In the genomic region with DNA sequence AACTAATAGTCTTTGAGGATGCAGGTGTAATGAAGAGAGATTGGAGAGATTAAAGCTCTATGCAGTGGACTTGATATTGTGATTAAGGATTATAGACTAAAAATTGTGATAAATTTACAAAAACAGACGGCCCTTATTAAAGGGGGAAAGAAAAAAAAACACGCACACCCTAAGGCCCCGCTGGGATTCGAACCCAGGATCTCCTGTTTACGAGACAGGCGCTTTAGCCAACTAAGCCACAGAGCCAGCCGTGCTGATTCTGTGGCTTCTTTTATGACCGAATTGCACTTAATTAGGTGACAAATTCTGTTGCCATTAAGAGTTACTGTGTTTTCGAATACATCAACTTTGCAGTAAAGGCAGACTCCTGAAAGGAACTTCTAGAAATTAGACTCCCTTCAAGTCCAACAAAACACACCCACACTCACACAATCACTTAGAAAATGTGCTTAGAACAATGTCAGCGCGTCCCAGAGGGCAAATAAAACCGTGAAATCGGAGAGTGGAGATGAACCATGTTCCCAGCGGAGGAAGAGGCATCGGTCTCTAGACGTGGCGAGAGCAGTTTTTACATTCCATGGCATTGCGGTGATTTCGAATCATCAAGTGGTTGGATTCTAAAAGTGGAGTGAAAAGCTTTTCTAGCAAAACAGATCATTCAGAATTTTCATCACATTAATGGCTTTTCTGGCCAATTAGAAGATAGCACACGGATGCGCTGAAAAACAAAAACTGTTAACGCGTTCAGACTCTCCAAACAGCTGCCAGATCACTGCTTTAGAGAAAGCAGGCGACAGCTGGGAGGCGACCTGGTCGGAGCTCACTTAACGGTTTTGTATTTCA, we compare ENCODE assay signal across 1 cellular context.
A peak's percentile ranks its signal among the peaks of the same experiment; 100 is the strongest.
TF ChIP-seq lines count a peak whose summit lies in the region.

No MANE protein-coding gene starts in this region.

TF ChIP-seq in GM12878, 131 proteins besides CTCF, POLR2A, EP300 and RAD21 (continued from another document and continues in another):
- TF ChIP-seq HDGF (IDR thresholded peaks at IDR 0.05), result no peak
- TF ChIP-seq CHD1 (IDR thresholded peaks at IDR 0.05; ENCODE audit: low read depth, low read length), result no peak
- TF ChIP-seq, protein P1, sequence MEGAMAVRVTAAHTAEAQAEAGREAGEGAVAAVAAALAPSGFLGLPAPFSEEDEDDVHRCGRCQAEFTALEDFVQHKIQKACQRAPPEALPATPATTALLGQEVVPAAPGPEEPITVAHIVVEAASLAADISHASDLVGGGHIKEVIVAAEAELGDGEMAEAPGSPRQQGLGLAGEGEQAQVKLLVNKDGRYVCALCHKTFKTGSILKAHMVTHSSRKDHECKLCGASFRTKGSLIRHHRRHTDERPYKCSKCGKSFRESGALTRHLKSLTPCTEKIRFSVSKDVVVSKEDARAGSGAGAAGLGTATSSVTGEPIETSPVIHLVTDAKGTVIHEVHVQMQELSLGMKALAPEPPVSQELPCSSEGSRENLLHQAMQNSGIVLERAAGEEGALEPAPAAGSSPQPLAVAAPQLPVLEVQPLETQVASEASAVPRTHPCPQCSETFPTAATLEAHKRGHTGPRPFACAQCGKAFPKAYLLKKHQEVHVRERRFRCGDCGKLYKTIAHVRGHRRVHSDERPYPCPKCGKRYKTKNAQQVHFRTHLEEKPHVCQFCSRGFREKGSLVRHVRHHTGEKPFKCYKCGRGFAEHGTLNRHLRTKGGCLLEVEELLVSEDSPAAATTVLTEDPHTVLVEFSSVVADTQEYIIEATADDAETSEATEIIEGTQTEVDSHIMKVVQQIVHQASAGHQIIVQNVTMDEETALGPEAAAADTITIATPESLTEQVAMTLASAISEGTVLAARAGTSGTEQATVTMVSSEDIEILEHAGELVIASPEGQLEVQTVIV (IDR thresholded peaks at IDR 0.05; ENCODE audit: borderline replicate concordance, partially characterized antibody), result no peak
- TF ChIP-seq EED (IDR thresholded peaks at IDR 0.05; ENCODE audit: low read depth), result no peak
- TF ChIP-seq, protein P2, sequence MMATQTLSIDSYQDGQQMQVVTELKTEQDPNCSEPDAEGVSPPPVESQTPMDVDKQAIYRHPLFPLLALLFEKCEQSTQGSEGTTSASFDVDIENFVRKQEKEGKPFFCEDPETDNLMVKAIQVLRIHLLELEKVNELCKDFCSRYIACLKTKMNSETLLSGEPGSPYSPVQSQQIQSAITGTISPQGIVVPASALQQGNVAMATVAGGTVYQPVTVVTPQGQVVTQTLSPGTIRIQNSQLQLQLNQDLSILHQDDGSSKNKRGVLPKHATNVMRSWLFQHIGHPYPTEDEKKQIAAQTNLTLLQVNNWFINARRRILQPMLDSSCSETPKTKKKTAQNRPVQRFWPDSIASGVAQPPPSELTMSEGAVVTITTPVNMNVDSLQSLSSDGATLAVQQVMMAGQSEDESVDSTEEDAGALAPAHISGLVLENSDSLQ (IDR thresholded peaks at IDR 0.05), result no peak
- peak; percentile 92 for TF ChIP-seq TARDBP (IDR thresholded peaks at IDR 0.05; ENCODE audit: borderline replicate concordance)
- TF ChIP-seq, protein P3, sequence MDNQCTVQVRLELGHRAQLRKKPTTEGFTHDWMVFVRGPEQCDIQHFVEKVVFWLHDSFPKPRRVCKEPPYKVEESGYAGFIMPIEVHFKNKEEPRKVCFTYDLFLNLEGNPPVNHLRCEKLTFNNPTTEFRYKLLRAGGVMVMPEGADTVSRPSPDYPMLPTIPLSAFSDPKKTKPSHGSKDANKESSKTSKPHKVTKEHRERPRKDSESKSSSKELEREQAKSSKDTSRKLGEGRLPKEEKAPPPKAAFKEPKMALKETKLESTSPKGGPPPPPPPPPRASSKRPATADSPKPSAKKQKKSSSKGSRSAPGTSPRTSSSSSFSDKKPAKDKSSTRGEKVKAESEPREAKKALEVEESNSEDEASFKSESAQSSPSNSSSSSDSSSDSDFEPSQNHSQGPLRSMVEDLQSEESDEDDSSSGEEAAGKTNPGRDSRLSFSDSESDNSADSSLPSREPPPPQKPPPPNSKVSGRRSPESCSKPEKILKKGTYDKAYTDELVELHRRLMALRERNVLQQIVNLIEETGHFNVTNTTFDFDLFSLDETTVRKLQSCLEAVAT (IDR thresholded peaks at IDR 0.05), result no peak
- TF ChIP-seq, protein P4, sequence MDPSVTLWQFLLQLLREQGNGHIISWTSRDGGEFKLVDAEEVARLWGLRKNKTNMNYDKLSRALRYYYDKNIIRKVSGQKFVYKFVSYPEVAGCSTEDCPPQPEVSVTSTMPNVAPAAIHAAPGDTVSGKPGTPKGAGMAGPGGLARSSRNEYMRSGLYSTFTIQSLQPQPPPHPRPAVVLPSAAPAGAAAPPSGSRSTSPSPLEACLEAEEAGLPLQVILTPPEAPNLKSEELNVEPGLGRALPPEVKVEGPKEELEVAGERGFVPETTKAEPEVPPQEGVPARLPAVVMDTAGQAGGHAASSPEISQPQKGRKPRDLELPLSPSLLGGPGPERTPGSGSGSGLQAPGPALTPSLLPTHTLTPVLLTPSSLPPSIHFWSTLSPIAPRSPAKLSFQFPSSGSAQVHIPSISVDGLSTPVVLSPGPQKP (IDR thresholded peaks at IDR 0.05; ENCODE audit: low read depth, low read length), result no peak
- TF ChIP-seq, protein P5, sequence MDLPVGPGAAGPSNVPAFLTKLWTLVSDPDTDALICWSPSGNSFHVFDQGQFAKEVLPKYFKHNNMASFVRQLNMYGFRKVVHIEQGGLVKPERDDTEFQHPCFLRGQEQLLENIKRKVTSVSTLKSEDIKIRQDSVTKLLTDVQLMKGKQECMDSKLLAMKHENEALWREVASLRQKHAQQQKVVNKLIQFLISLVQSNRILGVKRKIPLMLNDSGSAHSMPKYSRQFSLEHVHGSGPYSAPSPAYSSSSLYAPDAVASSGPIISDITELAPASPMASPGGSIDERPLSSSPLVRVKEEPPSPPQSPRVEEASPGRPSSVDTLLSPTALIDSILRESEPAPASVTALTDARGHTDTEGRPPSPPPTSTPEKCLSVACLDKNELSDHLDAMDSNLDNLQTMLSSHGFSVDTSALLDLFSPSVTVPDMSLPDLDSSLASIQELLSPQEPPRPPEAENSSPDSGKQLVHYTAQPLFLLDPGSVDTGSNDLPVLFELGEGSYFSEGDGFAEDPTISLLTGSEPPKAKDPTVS (IDR thresholded peaks at IDR 0.05; ENCODE audit: low read depth, low read length), result no peak
- no peak for TF ChIP-seq WRNIP1 (IDR thresholded peaks at IDR 0.05; ENCODE audit: borderline replicate concordance, low read depth, low read length)
- no peak for TF ChIP-seq ZNF384 (IDR thresholded peaks at IDR 0.05; ENCODE audit: borderline replicate concordance, low read depth, low read length)
- no peak for TF ChIP-seq MEF2A (IDR thresholded peaks at IDR 0.05; ENCODE audit: insufficient read depth, low read depth, low read length)
- TF ChIP-seq NR2F1 (conservative IDR thresholded peaks at IDR 0.05), result no peak
- TF ChIP-seq SPI1 (IDR thresholded peaks at IDR 0.05; ENCODE audit: borderline replicate concordance, insufficient read depth, low read depth, low read length), result no peak
- TF ChIP-seq, protein P6, sequence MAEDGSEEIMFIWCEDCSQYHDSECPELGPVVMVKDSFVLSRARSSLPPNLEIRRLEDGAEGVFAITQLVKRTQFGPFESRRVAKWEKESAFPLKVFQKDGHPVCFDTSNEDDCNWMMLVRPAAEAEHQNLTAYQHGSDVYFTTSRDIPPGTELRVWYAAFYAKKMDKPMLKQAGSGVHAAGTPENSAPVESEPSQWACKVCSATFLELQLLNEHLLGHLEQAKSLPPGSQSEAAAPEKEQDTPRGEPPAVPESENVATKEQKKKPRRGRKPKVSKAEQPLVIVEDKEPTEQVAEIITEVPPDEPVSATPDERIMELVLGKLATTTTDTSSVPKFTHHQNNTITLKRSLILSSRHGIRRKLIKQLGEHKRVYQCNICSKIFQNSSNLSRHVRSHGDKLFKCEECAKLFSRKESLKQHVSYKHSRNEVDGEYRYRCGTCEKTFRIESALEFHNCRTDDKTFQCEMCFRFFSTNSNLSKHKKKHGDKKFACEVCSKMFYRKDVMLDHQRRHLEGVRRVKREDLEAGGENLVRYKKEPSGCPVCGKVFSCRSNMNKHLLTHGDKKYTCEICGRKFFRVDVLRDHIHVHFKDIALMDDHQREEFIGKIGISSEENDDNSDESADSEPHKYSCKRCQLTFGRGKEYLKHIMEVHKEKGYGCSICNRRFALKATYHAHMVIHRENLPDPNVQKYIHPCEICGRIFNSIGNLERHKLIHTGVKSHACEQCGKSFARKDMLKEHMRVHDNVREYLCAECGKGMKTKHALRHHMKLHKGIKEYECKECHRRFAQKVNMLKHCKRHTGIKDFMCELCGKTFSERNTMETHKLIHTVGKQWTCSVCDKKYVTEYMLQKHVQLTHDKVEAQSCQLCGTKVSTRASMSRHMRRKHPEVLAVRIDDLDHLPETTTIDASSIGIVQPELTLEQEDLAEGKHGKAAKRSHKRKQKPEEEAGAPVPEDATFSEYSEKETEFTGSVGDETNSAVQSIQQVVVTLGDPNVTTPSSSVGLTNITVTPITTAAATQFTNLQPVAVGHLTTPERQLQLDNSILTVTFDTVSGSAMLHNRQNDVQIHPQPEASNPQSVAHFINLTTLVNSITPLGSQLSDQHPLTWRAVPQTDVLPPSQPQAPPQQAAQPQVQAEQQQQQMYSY (CRISPR knock-in tag; IDR thresholded peaks at IDR 0.05), result no peak
- TF ChIP-seq CEBPB (IDR thresholded peaks at IDR 0.05; ENCODE audit: borderline replicate concordance in 1 of 2, low read depth in 2 of 2, low read length in 2 of 2), result no peak
- peak; percentile 57; the same call in 1 of the 2 replicates for TF ChIP-seq ATF7 (IDR thresholded peaks at IDR 0.05; ENCODE audit: low read depth)
- peak; percentile 94 for TF ChIP-seq ZNF24 (IDR thresholded peaks at IDR 0.05)
- TF ChIP-seq, protein P7, sequence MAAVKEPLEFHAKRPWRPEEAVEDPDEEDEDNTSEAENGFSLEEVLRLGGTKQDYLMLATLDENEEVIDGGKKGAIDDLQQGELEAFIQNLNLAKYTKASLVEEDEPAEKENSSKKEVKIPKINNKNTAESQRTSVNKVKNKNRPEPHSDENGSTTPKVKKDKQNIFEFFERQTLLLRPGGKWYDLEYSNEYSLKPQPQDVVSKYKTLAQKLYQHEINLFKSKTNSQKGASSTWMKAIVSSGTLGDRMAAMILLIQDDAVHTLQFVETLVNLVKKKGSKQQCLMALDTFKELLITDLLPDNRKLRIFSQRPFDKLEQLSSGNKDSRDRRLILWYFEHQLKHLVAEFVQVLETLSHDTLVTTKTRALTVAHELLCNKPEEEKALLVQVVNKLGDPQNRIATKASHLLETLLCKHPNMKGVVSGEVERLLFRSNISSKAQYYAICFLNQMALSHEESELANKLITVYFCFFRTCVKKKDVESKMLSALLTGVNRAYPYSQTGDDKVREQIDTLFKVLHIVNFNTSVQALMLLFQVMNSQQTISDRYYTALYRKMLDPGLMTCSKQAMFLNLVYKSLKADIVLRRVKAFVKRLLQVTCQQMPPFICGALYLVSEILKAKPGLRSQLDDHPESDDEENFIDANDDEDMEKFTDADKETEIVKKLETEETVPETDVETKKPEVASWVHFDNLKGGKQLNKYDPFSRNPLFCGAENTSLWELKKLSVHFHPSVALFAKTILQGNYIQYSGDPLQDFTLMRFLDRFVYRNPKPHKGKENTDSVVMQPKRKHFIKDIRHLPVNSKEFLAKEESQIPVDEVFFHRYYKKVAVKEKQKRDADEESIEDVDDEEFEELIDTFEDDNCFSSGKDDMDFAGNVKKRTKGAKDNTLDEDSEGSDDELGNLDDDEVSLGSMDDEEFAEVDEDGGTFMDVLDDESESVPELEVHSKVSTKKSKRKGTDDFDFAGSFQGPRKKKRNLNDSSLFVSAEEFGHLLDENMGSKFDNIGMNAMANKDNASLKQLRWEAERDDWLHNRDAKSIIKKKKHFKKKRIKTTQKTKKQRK (IDR thresholded peaks at IDR 0.05; ENCODE audit: low read depth, low read length), result no peak
- TF ChIP-seq POLR2AphosphoS5 (IDR thresholded peaks at IDR 0.05; ENCODE audit: low read length), result no peak
- TF ChIP-seq JUND (IDR thresholded peaks at IDR 0.05; ENCODE audit: low read depth, low read length), result no peak
- 0 out of 2 replicates have a peak, but pooled peaks have one; percentile 37 for TF ChIP-seq CBFB (IDR thresholded peaks at IDR 0.05; ENCODE audit: low read depth)
- TF ChIP-seq ZNF622 (IDR thresholded peaks at IDR 0.05), result no peak
- TF ChIP-seq NFYA (IDR thresholded peaks at IDR 0.05; ENCODE audit: borderline replicate concordance, low read depth, low read length), result no peak
- TF ChIP-seq, protein P8, sequence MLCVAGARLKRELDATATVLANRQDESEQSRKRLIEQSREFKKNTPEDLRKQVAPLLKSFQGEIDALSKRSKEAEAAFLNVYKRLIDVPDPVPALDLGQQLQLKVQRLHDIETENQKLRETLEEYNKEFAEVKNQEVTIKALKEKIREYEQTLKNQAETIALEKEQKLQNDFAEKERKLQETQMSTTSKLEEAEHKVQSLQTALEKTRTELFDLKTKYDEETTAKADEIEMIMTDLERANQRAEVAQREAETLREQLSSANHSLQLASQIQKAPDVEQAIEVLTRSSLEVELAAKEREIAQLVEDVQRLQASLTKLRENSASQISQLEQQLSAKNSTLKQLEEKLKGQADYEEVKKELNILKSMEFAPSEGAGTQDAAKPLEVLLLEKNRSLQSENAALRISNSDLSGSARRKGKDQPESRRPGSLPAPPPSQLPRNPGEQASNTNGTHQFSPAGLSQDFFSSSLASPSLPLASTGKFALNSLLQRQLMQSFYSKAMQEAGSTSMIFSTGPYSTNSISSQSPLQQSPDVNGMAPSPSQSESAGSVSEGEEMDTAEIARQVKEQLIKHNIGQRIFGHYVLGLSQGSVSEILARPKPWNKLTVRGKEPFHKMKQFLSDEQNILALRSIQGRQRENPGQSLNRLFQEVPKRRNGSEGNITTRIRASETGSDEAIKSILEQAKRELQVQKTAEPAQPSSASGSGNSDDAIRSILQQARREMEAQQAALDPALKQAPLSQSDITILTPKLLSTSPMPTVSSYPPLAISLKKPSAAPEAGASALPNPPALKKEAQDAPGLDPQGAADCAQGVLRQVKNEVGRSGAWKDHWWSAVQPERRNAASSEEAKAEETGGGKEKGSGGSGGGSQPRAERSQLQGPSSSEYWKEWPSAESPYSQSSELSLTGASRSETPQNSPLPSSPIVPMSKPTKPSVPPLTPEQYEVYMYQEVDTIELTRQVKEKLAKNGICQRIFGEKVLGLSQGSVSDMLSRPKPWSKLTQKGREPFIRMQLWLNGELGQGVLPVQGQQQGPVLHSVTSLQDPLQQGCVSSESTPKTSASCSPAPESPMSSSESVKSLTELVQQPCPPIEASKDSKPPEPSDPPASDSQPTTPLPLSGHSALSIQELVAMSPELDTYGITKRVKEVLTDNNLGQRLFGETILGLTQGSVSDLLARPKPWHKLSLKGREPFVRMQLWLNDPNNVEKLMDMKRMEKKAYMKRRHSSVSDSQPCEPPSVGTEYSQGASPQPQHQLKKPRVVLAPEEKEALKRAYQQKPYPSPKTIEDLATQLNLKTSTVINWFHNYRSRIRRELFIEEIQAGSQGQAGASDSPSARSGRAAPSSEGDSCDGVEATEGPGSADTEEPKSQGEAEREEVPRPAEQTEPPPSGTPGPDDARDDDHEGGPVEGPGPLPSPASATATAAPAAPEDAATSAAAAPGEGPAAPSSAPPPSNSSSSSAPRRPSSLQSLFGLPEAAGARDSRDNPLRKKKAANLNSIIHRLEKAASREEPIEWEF (IDR thresholded peaks at IDR 0.05; ENCODE audit: insufficient replicate concordance, low read depth, low read length), result no peak
- TF ChIP-seq, protein P9, sequence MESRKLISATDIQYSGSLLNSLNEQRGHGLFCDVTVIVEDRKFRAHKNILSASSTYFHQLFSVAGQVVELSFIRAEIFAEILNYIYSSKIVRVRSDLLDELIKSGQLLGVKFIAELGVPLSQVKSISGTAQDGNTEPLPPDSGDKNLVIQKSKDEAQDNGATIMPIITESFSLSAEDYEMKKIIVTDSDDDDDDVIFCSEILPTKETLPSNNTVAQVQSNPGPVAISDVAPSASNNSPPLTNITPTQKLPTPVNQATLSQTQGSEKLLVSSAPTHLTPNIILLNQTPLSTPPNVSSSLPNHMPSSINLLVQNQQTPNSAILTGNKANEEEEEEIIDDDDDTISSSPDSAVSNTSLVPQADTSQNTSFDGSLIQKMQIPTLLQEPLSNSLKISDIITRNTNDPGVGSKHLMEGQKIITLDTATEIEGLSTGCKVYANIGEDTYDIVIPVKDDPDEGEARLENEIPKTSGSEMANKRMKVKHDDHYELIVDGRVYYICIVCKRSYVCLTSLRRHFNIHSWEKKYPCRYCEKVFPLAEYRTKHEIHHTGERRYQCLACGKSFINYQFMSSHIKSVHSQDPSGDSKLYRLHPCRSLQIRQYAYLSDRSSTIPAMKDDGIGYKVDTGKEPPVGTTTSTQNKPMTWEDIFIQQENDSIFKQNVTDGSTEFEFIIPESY (IDR thresholded peaks at IDR 0.05), result no peak
- no peak for TF ChIP-seq SREBF1 (IDR thresholded peaks at IDR 0.05; ENCODE audit: low read length)
